Comparison of ENCODE assay signal across 1 cellular context in genomic region chr14:96363751-96364336, GRCh38.
A peak's percentile ranks its signal among the peaks of the same experiment; 100 is the strongest.
TF ChIP-seq lines count a peak whose summit lies in the region.

No MANE protein-coding gene starts in this region.

TF ChIP-seq in K562, 482 proteins besides CTCF, POLR2A, EP300 and RAD21 (continued from another document and continues in another):
- no peak for TF ChIP-seq SFPQ (IDR thresholded peaks at IDR 0.05; ENCODE audit: low read depth, low read length)
- no peak for TF ChIP-seq ZBTB26 (CRISPR knock-in tag; IDR thresholded peaks at IDR 0.05)
- peak in 1 of 2 experiments; percentile 17; a peak in 1 of 4 replicates for TF ChIP-seq SIN3A (IDR thresholded peaks at IDR 0.05; ENCODE audit: borderline replicate concordance in 2 of 2, control insufficient read depth in 1 of 2, low read depth in 2 of 2, low read length in 2 of 2)
- 0 out of 6 replicates have a peak, but pooled peaks of 1 of the 3 experiments have one; percentile 11 for TF ChIP-seq ZBTB11 (CRISPR knock-in tag; IDR thresholded peaks at IDR 0.05)
- no peak for TF ChIP-seq ZBTB49 (CRISPR knock-in tag; IDR thresholded peaks at IDR 0.05; ENCODE audit: borderline replicate concordance)
- TF ChIP-seq ARID3B (CRISPR knock-in tag; IDR thresholded peaks at IDR 0.05; ENCODE audit: borderline replicate concordance) = no peak
- no peak for TF ChIP-seq MCM2 (IDR thresholded peaks at IDR 0.05; ENCODE audit: low read depth)
- 0 out of 4 replicates have a peak, but pooled peaks have one; percentile 12 to 15 for TF ChIP-seq NRF1 (conservative IDR thresholded peaks at IDR 0.05 in 1 of 2, IDR thresholded peaks at IDR 0.05 in 1 of 2)
- peak; percentile 24 for TF ChIP-seq TBP (optimal IDR thresholded peaks at IDR 0.05; ENCODE audit: low read depth, low read length)
- no peak for TF ChIP-seq FUS (optimal IDR thresholded peaks at IDR 0.05; ENCODE audit: low read depth, low read length)
- TF ChIP-seq TFAP4 (CRISPR knock-in tag; IDR thresholded peaks at IDR 0.05; ENCODE audit: borderline replicate concordance) = 0 out of 2 replicates have a peak, but pooled peaks have one; percentile 16
- TF ChIP-seq GATAD2B (IDR thresholded peaks at IDR 0.05; ENCODE audit: borderline replicate concordance) = no peak
- no peak for TF ChIP-seq GTF2E2 (tag; IDR thresholded peaks at IDR 0.05)
- no peak for TF ChIP-seq ADNP (tag; IDR thresholded peaks at IDR 0.05)
- no peak for TF ChIP-seq ZNF316 (IDR thresholded peaks at IDR 0.05)
- no peak for TF ChIP-seq ATF4 (CRISPR knock-in tag; IDR thresholded peaks at IDR 0.05)
- no peak for TF ChIP-seq PRDM10 (IDR thresholded peaks at IDR 0.05; ENCODE audit: partially characterized antibody)
- TF ChIP-seq PHB (CRISPR knock-in tag; IDR thresholded peaks at IDR 0.05) = no peak
- no peak for TF ChIP-seq MAX (CRISPR knock-in tag; IDR thresholded peaks at IDR 0.05)
- no peak for TF ChIP-seq BCOR (IDR thresholded peaks at IDR 0.05)
- no peak for TF ChIP-seq SMARCA5 (IDR thresholded peaks at IDR 0.05)
- no peak for TF ChIP-seq E2F6 (IDR thresholded peaks at IDR 0.05; ENCODE audit: borderline replicate concordance in 1 of 2, extremely low read depth in 1 of 2, insufficient read depth in 1 of 2, insufficient read length in 1 of 2, low read depth in 1 of 2, low read length in 1 of 2, poor library complexity in 1 of 2, severe bottlenecking in 1 of 2)
- no peak for TF ChIP-seq HOMEZ (CRISPR knock-in tag; IDR thresholded peaks at IDR 0.05)
- TF ChIP-seq HMG20A (CRISPR knock-in tag; conservative IDR thresholded peaks at IDR 0.05) = no peak
- no peak for TF ChIP-seq DEAF1 (CRISPR knock-in tag; IDR thresholded peaks at IDR 0.05)
- TF ChIP-seq MXD1 (CRISPR knock-in tag; IDR thresholded peaks at IDR 0.05; ENCODE audit: borderline replicate concordance, poor library complexity, severe bottlenecking) = no peak
- TF ChIP-seq KLF1 (tag; IDR thresholded peaks at IDR 0.05) = no peak
